23 cellular contexts compared by ENCODE assay signal in genomic region chr13:39073983-39074382, GRCh38.
"Had no signal": no experiment of that assay in that cellular context is flagged by ENCODE, and none has a peak within 500 bp of the region (broad histone marks: within the 10 kb centered on the region; RNA-seq: fewer than 3 reads in every experiment).

No MANE protein-coding gene starts in this region.

- H3K4me3 ChIP-seq: gastrocnemius medialis, right lobe of liver, testis, transverse colon had no signal

- H3K27ac Mint-ChIP-seq: activated B cell treated with CpG ODN at 0.5 μM for 24 hours; activated CD8-positive, alpha-beta T cell treated with anti-CD3 and anti-CD28 coated beads for 36 hours; activated T-helper 17 cell treated with anti-CD3 and anti-CD28 coated beads, Interleukin-2, amount 50 U/mL, for 72 hours; dendritic cell treated with granulocyte-macrophage colony-stimulating factor and Interleukin-4, amounts not matched to agents 40 ng/mL and 50 ng/mL, for 4 days; immature natural killer cell; natural killer cell had no signal

- H3K4me3 Mint-ChIP-seq: activated B cell treated with CpG ODN at 0.5 μM for 24 hours; activated CD8-positive, alpha-beta T cell treated with anti-CD3 and anti-CD28 coated beads for 36 hours; activated T-cell treated with anti-CD3 and anti-CD28 coated beads, Interleukin-2, amount 50 U/mL, for 4 hours; activated T-helper 17 cell treated with anti-CD3 and anti-CD28 coated beads, Interleukin-2, amount 50 U/mL, for 72 hours; central memory CD8-positive, alpha-beta T cell; dendritic cell treated with granulocyte-macrophage colony-stimulating factor and Interleukin-4, amounts not matched to agents 40 ng/mL and 50 ng/mL, for 4 days; immature natural killer cell; natural killer cell had no signal

- H3K4me1 Mint-ChIP-seq: activated B cell treated with CpG ODN at 0.5 μM for 24 hours; activated T-helper 17 cell treated with anti-CD3 and anti-CD28 coated beads, Interleukin-2, amount 50 U/mL, for 72 hours; central memory CD8-positive, alpha-beta T cell; immature natural killer cell; natural killer cell had no signal

- H3K36me3 Mint-ChIP-seq: immature natural killer cell had no signal

- H3K27ac ChIP-seq: epithelial cell of prostate, gastrocnemius medialis, right lobe of liver, testis, transverse colon had no signal

- ATAC-seq: activated CD8-positive, alpha-beta T cell treated with anti-CD3 and anti-CD28 coated beads for 36 hours; activated T-cell treated with anti-CD3 and anti-CD28 coated beads, Interleukin-2, amount 50 U/mL, for 4 hours; activated T-helper 17 cell treated with anti-CD3 and anti-CD28 coated beads, Interleukin-2, amount 50 U/mL, for 72 hours; gastrocnemius medialis; left colon; natural killer cell; right lobe of liver had no signal

- H3K9me3 ChIP-seq: gastrocnemius medialis, right lobe of liver, testis, transverse colon had no signal

- H3K36me3 ChIP-seq: gastrocnemius medialis, right lobe of liver, transverse colon had no signal

- FAIRE-seq: kidney had no signal

- DNase-seq: activated B cell treated with CpG ODN at 0.5 μM for 24 hours; activated CD4-positive, alpha-beta T cell treated with anti-CD3 and anti-CD28 coated beads, Interleukin-2, amount 50 U/mL, for 1 hour; activated CD8-positive, alpha-beta T cell treated with anti-CD3 and anti-CD28 coated beads for 36 hours; activated gamma-delta T cell treated with Interleukin-2 at 50 U/mL for 16 hours; activated naive CD4-positive, alpha-beta T cell treated with anti-CD3 and anti-CD28 coated beads, Interleukin-2, amount 50 U/mL, for 16 hours; activated T-cell treated with anti-CD3 and anti-CD28 coated beads, Interleukin-2, amount 50 U/mL, for 4 hours; amygdala; gastrocnemius medialis; glutamatergic neuron; immature natural killer cell; kidney; left colon; natural killer cell; right lobe of liver; stimulated activated CD4-positive, alpha-beta T cell treated with anti-CD3 and anti-CD28 coated beads, Interleukin-2, amount 100 ng/mL, for 48 hours; stimulated activated naive CD4-positive, alpha-beta T cell treated with Interleukin-2 at 50 U/mL for 16 hours; T-helper 2 cell; testis; transverse colon had no signal

- H3K4me1 ChIP-seq: right lobe of liver, testis, transverse colon had no signal

- H3K9me3 Mint-ChIP-seq: activated B cell treated with CpG ODN at 0.5 μM for 24 hours; central memory CD8-positive, alpha-beta T cell; dendritic cell treated with granulocyte-macrophage colony-stimulating factor and Interleukin-4, amounts not matched to agents 40 ng/mL and 50 ng/mL, for 4 days had no signal

- H3K27me3 ChIP-seq: gastrocnemius medialis, right lobe of liver, testis had no signal
